36 cellular contexts compared by ENCODE assay signal in the genomic region with DNA sequence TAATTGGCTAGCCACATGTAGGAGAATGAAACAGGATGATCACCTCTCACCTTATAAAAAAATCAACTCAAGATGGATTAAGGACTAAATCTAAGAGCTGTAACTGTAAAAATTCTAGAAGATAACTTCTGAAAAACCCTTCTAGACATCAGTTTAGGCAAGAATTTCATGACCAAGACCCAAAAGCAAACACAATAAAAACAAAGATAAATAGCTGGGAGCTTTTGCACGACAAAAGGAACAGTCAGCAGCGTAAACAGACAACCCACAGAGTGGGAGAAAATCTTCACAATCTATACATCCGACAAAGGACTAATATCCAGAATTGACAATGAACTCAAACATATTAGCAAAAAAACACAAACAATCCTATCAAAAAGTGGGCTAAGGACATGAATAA.
"Had no signal": no experiment of that assay in that cellular context is flagged by ENCODE, and none has a peak within 500 bp of the region (broad histone marks: within the 10 kb centered on the region; RNA-seq: fewer than 3 reads in every experiment).

No MANE protein-coding gene starts in this region.

- H3K4me1 Mint-ChIP-seq: activated naive CD4-positive, alpha-beta T cell treated with anti-CD3 and anti-CD28 coated beads, Interleukin-2, amount 10 ng/mL, durations not matched to agents 7 days and 5 days; activated naive CD4-positive, alpha-beta T cell treated with anti-CD3 and anti-CD28 coated beads, Interleukin-2, amount 50 U/mL, for 24 hours; activated naive CD8-positive, alpha-beta T cell treated with anti-CD3 and anti-CD28 coated beads for 36 hours; activated naive CD8-positive, alpha-beta T cell treated with anti-CD3 and anti-CD28 coated beads, Interleukin-2, amount 10 ng/mL, durations not matched to agents 7 days and 5 days; activated naive CD8-positive, alpha-beta T cell treated with anti-CD3 and anti-CD28 coated beads, Interleukin-2, amount 50 U/mL, for 24 hours; activated T-helper 17 cell treated with anti-CD3 and anti-CD28 coated beads, Interleukin-2, amount 50 U/mL, for 72 hours; brain; central memory CD8-positive, alpha-beta T cell had no signal

- H3K27ac Mint-ChIP-seq: activated naive CD4-positive, alpha-beta T cell treated with anti-CD3 and anti-CD28 coated beads for 36 hours; activated naive CD4-positive, alpha-beta T cell treated with anti-CD3 and anti-CD28 coated beads, Interleukin-2, amount 10 ng/mL, durations not matched to agents 7 days and 5 days; activated naive CD4-positive, alpha-beta T cell treated with anti-CD3 and anti-CD28 coated beads, Interleukin-2, amount 50 U/mL, for 24 hours; activated naive CD4-positive, alpha-beta T cell treated with anti-CD3 and anti-CD28 coated beads, Interleukin-2, amount 50 U/mL, for 72 hours; activated naive CD8-positive, alpha-beta T cell; activated naive CD8-positive, alpha-beta T cell treated with anti-CD3 and anti-CD28 coated beads for 36 hours; activated naive CD8-positive, alpha-beta T cell treated with anti-CD3 and anti-CD28 coated beads, Interleukin-2, amount 10 ng/mL, durations not matched to agents 7 days and 5 days; activated naive CD8-positive, alpha-beta T cell treated with anti-CD3 and anti-CD28 coated beads, Interleukin-2, amount 50 U/mL, for 24 hours; activated T-cell treated with anti-CD3 and anti-CD28 coated beads, Interleukin-2, amount 50 U/mL, for 72 hours; activated T-helper 1 cell treated with anti-CD3 and anti-CD28 coated beads, Interleukin-12 subunit alpha, Interleukin-12 subunit beta, Interleukin-2, Interleukin-4 antibody, amounts not matched to agents 30 ng/mL and 10 ng/mL and 1 ng/mL, durations not matched to agents 14 hours and 24 hours and 36 hours; activated T-helper 17 cell treated with anti-CD3 and anti-CD28 coated beads, Interleukin-2, amount 50 U/mL, for 72 hours; activated T-helper 2 cell treated with anti-CD3 and anti-CD28 coated beads, Interferon-gamma antibody, Interleukin-2, Interleukin-4, amounts not matched to agents 10 μg/mL and 5 μg/mL and 100 μg/mL, durations not matched to agents 14 hours and 24 hours and 36 hours; brain had no signal

- H3K9me3 ChIP-seq: adrenal gland, body of pancreas had no signal

- H3K9me3 Mint-ChIP-seq: activated naive CD4-positive, alpha-beta T cell treated with anti-CD3 and anti-CD28 coated beads, Interleukin-2, amount 10 ng/mL, durations not matched to agents 7 days and 5 days; activated naive CD8-positive, alpha-beta T cell treated with anti-CD3 and anti-CD28 coated beads for 36 hours; activated naive CD8-positive, alpha-beta T cell treated with anti-CD3 and anti-CD28 coated beads, Interleukin-2, amount 50 U/mL, for 24 hours; activated T-cell treated with anti-CD3 and anti-CD28 coated beads, Interleukin-2, amount 50 U/mL, for 4 hours; activated T-cell treated with anti-CD3 and anti-CD28 coated beads, Interleukin-2, amount 50 U/mL, for 72 hours; activated T-helper 1 cell treated with anti-CD3 and anti-CD28 coated beads, Interleukin-12 subunit alpha, Interleukin-12 subunit beta, Interleukin-2, Interleukin-4 antibody, amounts not matched to agents 30 ng/mL and 10 ng/mL and 1 ng/mL, durations not matched to agents 14 hours and 24 hours and 36 hours; activated T-helper 17 cell treated with anti-CD3 and anti-CD28 coated beads, Interleukin-2, amount 50 U/mL, for 72 hours; activated T-helper 2 cell treated with anti-CD3 and anti-CD28 coated beads, Interferon-gamma antibody, Interleukin-2, Interleukin-4, amounts not matched to agents 10 μg/mL and 5 μg/mL and 100 μg/mL, durations not matched to agents 14 hours and 24 hours and 36 hours; central memory CD8-positive, alpha-beta T cell had no signal

- H3K4me3 ChIP-seq: adrenal gland, ascending aorta, body of pancreas, breast epithelium, cardiac muscle cell had no signal

- H3K27me3 ChIP-seq: adrenal gland, ascending aorta, body of pancreas, brain microvascular endothelial cell, breast epithelium, cardiac muscle cell had no signal

- H3K4me1 ChIP-seq: adrenal gland, ascending aorta, body of pancreas, breast epithelium had no signal

- DNase-seq: activated effector memory CD4-positive, alpha-beta T cell treated with anti-CD3 and anti-CD28 coated beads, Interleukin-2, amount 50 U/mL, for 16 hours; activated effector memory CD4-positive, alpha-beta T cell treated with Interleukin-2 at 50 U/mL for 16 hours; activated gamma-delta T cell; activated gamma-delta T cell treated with Interleukin-2 at 50 U/mL for 16 hours; activated naive CD4-positive, alpha-beta T cell; activated naive CD4-positive, alpha-beta T cell treated with anti-CD3 and anti-CD28 coated beads for 36 hours; activated naive CD4-positive, alpha-beta T cell treated with anti-CD3 and anti-CD28 coated beads, Interleukin-2, amount 10 ng/mL, durations not matched to agents 7 days and 5 days; activated naive CD4-positive, alpha-beta T cell treated with anti-CD3 and anti-CD28 coated beads, Interleukin-2, amount 50 U/mL, for 16 hours; activated naive CD4-positive, alpha-beta T cell treated with Interleukin-2 at 50 U/mL for 16 hours; activated naive CD8-positive, alpha-beta T cell treated with anti-CD3 and anti-CD28 coated beads for 36 hours; activated naive CD8-positive, alpha-beta T cell treated with anti-CD3 and anti-CD28 coated beads, Interleukin-2, amount 10 ng/mL, durations not matched to agents 7 days and 5 days; activated naive CD8-positive, alpha-beta T cell treated with anti-CD3 and anti-CD28 coated beads, Interleukin-2, amount 50 U/mL, for 24 hours; activated T-cell treated with anti-CD3 and anti-CD28 coated beads, Interleukin-2, amount 50 U/mL, for 4 hours; activated T-cell treated with anti-CD3 and anti-CD28 coated beads, Interleukin-2, amount 50 U/mL, for 48 hours; activated T-cell treated with anti-CD3 and anti-CD28 coated beads, Interleukin-2, amount 50 U/mL, for 72 hours; adrenal gland; amniotic stem cell; amygdala; anterior cingulate cortex; aorta; body of pancreas; brain microvascular endothelial cell; caudate nucleus; central memory CD4-positive, alpha-beta T cell; cerebellar nuclear complex had no signal

- H3K4me3 Mint-ChIP-seq: activated naive CD4-positive, alpha-beta T cell treated with anti-CD3 and anti-CD28 coated beads for 36 hours; activated naive CD4-positive, alpha-beta T cell treated with anti-CD3 and anti-CD28 coated beads, Interleukin-2, amount 10 ng/mL, durations not matched to agents 7 days and 5 days; activated naive CD4-positive, alpha-beta T cell treated with anti-CD3 and anti-CD28 coated beads, Interleukin-2, amount 50 U/mL, for 24 hours; activated naive CD8-positive, alpha-beta T cell; activated naive CD8-positive, alpha-beta T cell treated with anti-CD3 and anti-CD28 coated beads for 36 hours; activated naive CD8-positive, alpha-beta T cell treated with anti-CD3 and anti-CD28 coated beads, Interleukin-2, amount 10 ng/mL, durations not matched to agents 7 days and 5 days; activated naive CD8-positive, alpha-beta T cell treated with anti-CD3 and anti-CD28 coated beads, Interleukin-2, amount 50 U/mL, for 24 hours; activated T-cell treated with anti-CD3 and anti-CD28 coated beads, Interleukin-2, amount 50 U/mL, for 4 hours; activated T-cell treated with anti-CD3 and anti-CD28 coated beads, Interleukin-2, amount 50 U/mL, for 72 hours; activated T-helper 1 cell treated with anti-CD3 and anti-CD28 coated beads, Interleukin-12 subunit alpha, Interleukin-12 subunit beta, Interleukin-2, Interleukin-4 antibody, amounts not matched to agents 30 ng/mL and 10 ng/mL and 1 ng/mL, durations not matched to agents 14 hours and 24 hours and 36 hours; activated T-helper 17 cell treated with anti-CD3 and anti-CD28 coated beads, Interleukin-2, amount 50 U/mL, for 72 hours; brain; central memory CD8-positive, alpha-beta T cell had no signal

- ATAC-seq: activated naive CD4-positive, alpha-beta T cell treated with anti-CD3 and anti-CD28 coated beads, Interleukin-2, amount 50 U/mL, for 72 hours; activated naive CD8-positive, alpha-beta T cell treated with anti-CD3 and anti-CD28 coated beads, Interleukin-2, amount 50 U/mL, for 24 hours; activated T-cell treated with anti-CD3 and anti-CD28 coated beads, Interleukin-2, amount 50 U/mL, for 4 hours; activated T-cell treated with anti-CD3 and anti-CD28 coated beads, Interleukin-2, amount 50 U/mL, for 72 hours; activated T-helper 17 cell treated with anti-CD3 and anti-CD28 coated beads, Interleukin-2, amount 50 U/mL, for 72 hours; body of pancreas had no signal

- H3K36me3 ChIP-seq: adrenal gland, ascending aorta, brain microvascular endothelial cell, breast epithelium, cardiac muscle cell had no signal

- H3K27ac ChIP-seq: adrenal gland, ascending aorta, body of pancreas, brain microvascular endothelial cell, breast epithelium, cardiac muscle cell had no signal

- H3K27me3 Mint-ChIP-seq: activated naive CD4-positive, alpha-beta T cell treated with anti-CD3 and anti-CD28 coated beads, Interleukin-2, amount 10 ng/mL, durations not matched to agents 7 days and 5 days; activated naive CD8-positive, alpha-beta T cell treated with anti-CD3 and anti-CD28 coated beads for 36 hours; activated naive CD8-positive, alpha-beta T cell treated with anti-CD3 and anti-CD28 coated beads, Interleukin-2, amount 10 ng/mL, durations not matched to agents 7 days and 5 days; central memory CD8-positive, alpha-beta T cell had no signal

- H3K36me3 Mint-ChIP-seq: activated naive CD4-positive, alpha-beta T cell treated with anti-CD3 and anti-CD28 coated beads, Interleukin-2, amount 10 ng/mL, durations not matched to agents 7 days and 5 days; activated naive CD4-positive, alpha-beta T cell treated with anti-CD3 and anti-CD28 coated beads, Interleukin-2, amount 50 U/mL, for 24 hours; activated naive CD4-positive, alpha-beta T cell treated with anti-CD3 and anti-CD28 coated beads, Interleukin-2, amount 50 U/mL, for 72 hours; activated naive CD8-positive, alpha-beta T cell; activated naive CD8-positive, alpha-beta T cell treated with anti-CD3 and anti-CD28 coated beads for 36 hours; activated naive CD8-positive, alpha-beta T cell treated with anti-CD3 and anti-CD28 coated beads, Interleukin-2, amount 10 ng/mL, durations not matched to agents 7 days and 5 days; brain had no signal
